Comparison of ENCODE assay signal across 19 cellular contexts in the genomic region with DNA sequence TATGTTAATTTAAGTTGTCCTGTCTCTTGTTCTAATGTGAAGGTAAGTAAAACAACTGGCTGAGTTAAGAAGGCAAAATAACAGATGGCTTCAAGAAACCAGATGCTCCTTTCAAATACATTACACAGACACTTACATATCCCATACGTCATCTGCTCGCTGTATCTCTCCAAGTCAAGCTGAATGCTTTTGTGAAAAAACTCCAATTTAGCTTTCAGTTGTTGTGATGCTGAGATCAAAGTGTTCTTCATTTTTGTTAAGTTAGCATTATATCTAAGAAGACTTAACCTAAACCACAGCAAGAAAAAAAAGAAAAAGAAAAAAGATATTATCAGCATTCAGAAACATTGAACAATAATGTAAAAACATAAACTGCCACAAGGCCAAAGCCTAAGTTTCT. TPM values are rescaled to one million over a fixed set of nuclear protein-coding genes. Genes with fewer than 3 reads are reported as not detected.
DNase-seq lines count a peak whose midpoint lies in the region; ATAC-seq and TF ChIP-seq lines count a peak whose summit lies in the region.
"Had no signal": no experiment of that assay in that cellular context is flagged by ENCODE, and none has a peak within 500 bp of the region (broad histone marks: within the 10 kb centered on the region; RNA-seq: fewer than 3 reads in every experiment).

No MANE protein-coding gene starts in this region.

- no peaks in the 10 kb centered on the region for H3K9me3 Mint-ChIP-seq in activated naive CD8-positive, alpha-beta T cell treated with anti-CD3 and anti-CD28 coated beads, Interleukin-2, amount 10 ng/mL, durations not matched to agents 7 days and 5 days
- no peaks in the 10 kb centered on the region for H3K9me3 Mint-ChIP-seq in activated naive CD8-positive, alpha-beta T cell treated with anti-CD3 and anti-CD28 coated beads for 36 hours
- no peaks in the 10 kb centered on the region for H3K9me3 Mint-ChIP-seq in T-helper 2 cell treated with Interferon-gamma antibody and Interleukin-4, amounts not matched to agents 5 μg/mL and 100 μg/mL, for 36 hours
- no peaks in the 10 kb centered on the region for H3K9me3 Mint-ChIP-seq in stimulated activated effector memory CD8-positive, alpha-beta T cell treated with anti-CD3 and anti-CD28 coated beads, Interleukin-12 subunit alpha, Interleukin-12 subunit beta, amount 100 ng/mL, for 72 hours
- no peaks in the 10 kb centered on the region for H3K9me3 Mint-ChIP-seq in osteocyte (ENCODE audit: unreplicated experiment)

- H3K4me3 Mint-ChIP-seq in activated naive CD8-positive, alpha-beta T cell treated with anti-CD3 and anti-CD28 coated beads, Interleukin-2, amount 10 ng/mL, durations not matched to agents 7 days and 5 days, result no peak overlapping the region
- no peak overlapping the region for H3K4me3 Mint-ChIP-seq in activated naive CD8-positive, alpha-beta T cell treated with anti-CD3 and anti-CD28 coated beads for 36 hours
- no peak overlapping the region for H3K4me3 Mint-ChIP-seq in T-helper 2 cell treated with Interferon-gamma antibody and Interleukin-4, amounts not matched to agents 5 μg/mL and 100 μg/mL, for 36 hours
- H3K4me3 Mint-ChIP-seq in stimulated activated effector memory CD8-positive, alpha-beta T cell treated with anti-CD3 and anti-CD28 coated beads, Interleukin-12 subunit alpha, Interleukin-12 subunit beta, amount 100 ng/mL, for 72 hours, result no peak overlapping the region
- H3K4me3 Mint-ChIP-seq in osteocyte (ENCODE audit: unreplicated experiment), result no peak overlapping the region

- H3K4me1 Mint-ChIP-seq in activated naive CD8-positive, alpha-beta T cell treated with anti-CD3 and anti-CD28 coated beads, Interleukin-2, amount 10 ng/mL, durations not matched to agents 7 days and 5 days, result no peaks in the 10 kb centered on the region
- peaks cover 2% of the 10 kb centered on the region for H3K4me1 Mint-ChIP-seq in activated naive CD8-positive, alpha-beta T cell treated with anti-CD3 and anti-CD28 coated beads for 36 hours
- peaks cover 16% of the 10 kb centered on the region for H3K4me1 Mint-ChIP-seq in T-helper 2 cell treated with Interferon-gamma antibody and Interleukin-4, amounts not matched to agents 5 μg/mL and 100 μg/mL, for 36 hours (ENCODE audit: low read depth)
- no peaks in the 10 kb centered on the region for H3K4me1 Mint-ChIP-seq in stimulated activated effector memory CD8-positive, alpha-beta T cell treated with anti-CD3 and anti-CD28 coated beads, Interleukin-12 subunit alpha, Interleukin-12 subunit beta, amount 100 ng/mL, for 72 hours
- peaks cover 5% of the 10 kb centered on the region for H3K4me1 Mint-ChIP-seq in osteocyte (ENCODE audit: unreplicated experiment)

- peaks cover 20% of the 10 kb centered on the region for H3K36me3 Mint-ChIP-seq in activated naive CD8-positive, alpha-beta T cell treated with anti-CD3 and anti-CD28 coated beads, Interleukin-2, amount 10 ng/mL, durations not matched to agents 7 days and 5 days
- H3K36me3 Mint-ChIP-seq in activated naive CD8-positive, alpha-beta T cell treated with anti-CD3 and anti-CD28 coated beads for 36 hours, result peaks cover 19% of the 10 kb centered on the region
- peaks cover 51% of the 10 kb centered on the region for H3K36me3 Mint-ChIP-seq in T-helper 2 cell treated with Interferon-gamma antibody and Interleukin-4, amounts not matched to agents 5 μg/mL and 100 μg/mL, for 36 hours (ENCODE audit: low read depth)
- H3K36me3 Mint-ChIP-seq in stimulated activated effector memory CD8-positive, alpha-beta T cell treated with anti-CD3 and anti-CD28 coated beads, Interleukin-12 subunit alpha, Interleukin-12 subunit beta, amount 100 ng/mL, for 72 hours, result peaks cover 100% of the 10 kb centered on the region
- peaks cover 56% of the 10 kb centered on the region for H3K36me3 Mint-ChIP-seq in osteocyte (ENCODE audit: unreplicated experiment)

- no peak for DNase-seq in activated naive CD8-positive, alpha-beta T cell treated with anti-CD3 and anti-CD28 coated beads, Interleukin-2, amount 10 ng/mL, durations not matched to agents 7 days and 5 days
- DNase-seq in activated naive CD8-positive, alpha-beta T cell treated with anti-CD3 and anti-CD28 coated beads for 36 hours, result no peak
- DNase-seq in NCI-H524 treated with DMSO at 0.1 percent for 48 hours (lab: John Stamatoyannopoulos, UW) (peak; percentile 25), GM19238 (ENCODE audit: insufficient read length, low spot score) (no peak), osteocyte (ENCODE audit: extremely low spot score, unreplicated experiment) (no peak)
- DNase-seq in T-helper 2 cell treated with Interferon-gamma antibody and Interleukin-4, amounts not matched to agents 5 μg/mL and 100 μg/mL, for 36 hours (ENCODE audit: low spot score), result no peak
- DNase-seq in stimulated activated effector memory CD8-positive, alpha-beta T cell treated with anti-CD3 and anti-CD28 coated beads, Interleukin-12 subunit alpha, Interleukin-12 subunit beta, amount 100 ng/mL, for 72 hours (ENCODE audit: low spot score in 2 of 2), result no peak
- DNase-seq: MG63, NCI-H1417, NCI-H187 treated with DMSO at 0.1 percent for 48 hours, NCI-H2107, NCI-H2227 treated with DMSO at 0.1 percent for 48 hours, NCI-H510A, NCI-H774, OCI-M1, SJCRH30 had no signal

- H3K27me3 Mint-ChIP-seq in activated naive CD8-positive, alpha-beta T cell treated with anti-CD3 and anti-CD28 coated beads, Interleukin-2, amount 10 ng/mL, durations not matched to agents 7 days and 5 days, result no peaks in the 10 kb centered on the region
- H3K27me3 Mint-ChIP-seq in activated naive CD8-positive, alpha-beta T cell treated with anti-CD3 and anti-CD28 coated beads for 36 hours, result no peaks in the 10 kb centered on the region
- no peaks in the 10 kb centered on the region for H3K27me3 Mint-ChIP-seq in T-helper 2 cell treated with Interferon-gamma antibody and Interleukin-4, amounts not matched to agents 5 μg/mL and 100 μg/mL, for 36 hours (ENCODE audit: low read depth)
- H3K27me3 Mint-ChIP-seq in osteocyte (ENCODE audit: unreplicated experiment), result no peaks in the 10 kb centered on the region

- no peak for ATAC-seq in activated naive CD8-positive, alpha-beta T cell treated with anti-CD3 and anti-CD28 coated beads, Interleukin-2, amount 10 ng/mL, durations not matched to agents 7 days and 5 days (ENCODE audit: low read depth)
- ATAC-seq in stimulated activated effector memory CD8-positive, alpha-beta T cell treated with anti-CD3 and anti-CD28 coated beads, Interleukin-12 subunit alpha, Interleukin-12 subunit beta, amount 100 ng/mL, for 72 hours, result no peak
- ATAC-seq in GM19328 (IDR thresholded peaks at IDR 0.05; ENCODE audit: unreplicated experiment), result no peak
- ATAC-seq: HepG2, K562 had no signal

- TF ChIP-seq CTCF in osteocyte (IDR thresholded peaks at IDR 0.05), result no peak

- POLR2A ChIA-PET in activated naive CD8-positive, alpha-beta T cell treated with anti-CD3 and anti-CD28 coated beads, Interleukin-2, amount 10 ng/mL, durations not matched to agents 7 days and 5 days (lab: Charles Lee), result no interaction called here

- H3K27ac Mint-ChIP-seq in activated naive CD8-positive, alpha-beta T cell treated with anti-CD3 and anti-CD28 coated beads, Interleukin-2, amount 10 ng/mL, durations not matched to agents 7 days and 5 days, result peak overlapping the region; percentile 23
- no peak overlapping the region for H3K27ac Mint-ChIP-seq in activated naive CD8-positive, alpha-beta T cell treated with anti-CD3 and anti-CD28 coated beads for 36 hours
- H3K27ac Mint-ChIP-seq in T-helper 2 cell treated with Interferon-gamma antibody and Interleukin-4, amounts not matched to agents 5 μg/mL and 100 μg/mL, for 36 hours, result peak overlapping the region; percentile 72
- peak overlapping the region; percentile 5 for H3K27ac Mint-ChIP-seq in stimulated activated effector memory CD8-positive, alpha-beta T cell treated with anti-CD3 and anti-CD28 coated beads, Interleukin-12 subunit alpha, Interleukin-12 subunit beta, amount 100 ng/mL, for 72 hours
- no peak overlapping the region for H3K27ac Mint-ChIP-seq in osteocyte (ENCODE audit: unreplicated experiment)

RNA-seq across cellular contexts. Expression of a gene that starts 18.5 kb away (rescaled TPM):
- 10 to 100 TPM; 14.9 to 16.2 TPM for total RNA-seq in activated naive CD8-positive, alpha-beta T cell treated with anti-CD3 and anti-CD28 coated beads, Interleukin-2, amount 10 ng/mL, durations not matched to agents 7 days and 5 days
- 10 to 100 TPM; 19.6 to 21.4 TPM for total RNA-seq in activated naive CD8-positive, alpha-beta T cell treated with anti-CD3 and anti-CD28 coated beads for 36 hours
- 28.2 and 34.4 TPM in 2 replicates for total RNA-seq in osteocyte

RNA-seq across cellular contexts. Expression of a gene that starts 25.0 kb away (rescaled TPM):
- 10 to 100 TPM; 19.5 to 21.9 TPM for total RNA-seq in activated naive CD8-positive, alpha-beta T cell treated with anti-CD3 and anti-CD28 coated beads, Interleukin-2, amount 10 ng/mL, durations not matched to agents 7 days and 5 days
- 10 to 100 TPM; 35.5 to 37.8 TPM for total RNA-seq in activated naive CD8-positive, alpha-beta T cell treated with anti-CD3 and anti-CD28 coated beads for 36 hours
- 17.8 and 18.6 TPM in 2 replicates for total RNA-seq in osteocyte

Comparison
In these comparisons a context has a peak if more than half of its experiments do, and no peak if none do; other contexts are left out.
1. H3K27ac Mint-ChIP-seq: peak in activated naive CD8-positive, alpha-beta T cell treated with anti-CD3 and anti-CD28 coated beads, Interleukin-2, amount 10 ng/mL, durations not matched to agents 7 days and 5 days (single experiment), T-helper 2 cell treated with Interferon-gamma antibody and Interleukin-4, amounts not matched to agents 5 μg/mL and 100 μg/mL, for 36 hours (single experiment) and stimulated activated effector memory CD8-positive, alpha-beta T cell treated with anti-CD3 and anti-CD28 coated beads, Interleukin-12 subunit alpha, Interleukin-12 subunit beta, amount 100 ng/mL, for 72 hours (single experiment); none in activated naive CD8-positive, alpha-beta T cell treated with anti-CD3 and anti-CD28 coated beads for 36 hours (single experiment) and osteocyte (single experiment).